8 cellular contexts compared by ENCODE assay signal in the genomic region with DNA sequence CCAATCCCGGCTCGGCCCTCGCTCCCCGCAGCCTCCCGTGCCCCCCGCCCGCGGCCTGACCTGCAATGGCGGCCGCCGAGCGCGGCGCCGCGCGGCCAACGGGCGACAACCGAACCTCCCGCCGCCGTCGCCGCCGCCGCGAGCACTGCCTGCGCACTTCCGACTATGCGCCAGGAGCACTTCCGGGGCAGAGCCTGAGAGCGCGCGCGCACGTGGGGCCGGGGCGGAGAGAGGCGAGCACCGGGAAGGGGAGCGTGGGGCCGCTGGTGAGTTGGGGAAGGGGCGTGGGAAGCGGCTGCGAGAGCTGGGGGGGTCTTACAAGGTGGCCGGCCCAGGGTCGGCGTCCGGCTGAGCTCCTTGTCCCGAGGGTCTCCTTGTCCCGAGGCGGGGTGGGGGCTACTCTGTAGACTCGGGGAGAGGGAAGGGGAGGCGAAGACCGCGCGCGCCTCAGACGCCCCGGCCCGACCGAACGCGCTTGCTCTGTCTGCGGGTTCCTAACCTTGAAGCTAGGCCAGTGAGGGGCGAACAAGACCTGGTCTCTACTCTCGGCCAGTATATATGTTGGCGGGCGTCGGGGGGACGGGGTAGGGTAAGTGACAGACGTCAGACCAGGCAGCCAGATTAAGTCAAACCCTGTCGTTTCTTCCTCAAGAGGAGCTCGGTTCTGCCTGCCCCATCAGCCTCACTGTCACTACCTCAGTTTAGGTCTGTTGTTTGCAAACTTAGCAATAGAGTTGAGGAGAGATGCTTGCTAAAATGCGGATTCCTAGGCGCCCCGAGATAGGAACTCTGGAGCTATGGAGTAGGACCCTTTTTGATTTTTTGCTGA. TPM values are rescaled to one million over a fixed set of nuclear protein-coding genes. Genes with fewer than 3 reads are reported as not detected.
DNase-seq lines count a peak whose midpoint lies in the region; ATAC-seq and TF ChIP-seq lines count a peak whose summit lies in the region.

A gene with protein sequence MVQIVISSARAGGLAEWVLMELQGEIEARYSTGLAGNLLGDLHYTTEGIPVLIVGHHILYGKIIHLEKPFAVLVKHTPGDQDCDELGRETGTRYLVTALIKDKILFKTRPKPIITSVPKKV (minus strand): TSS at position 165 of the 829 bp plus-strand sequence. CDS start 11,130 bp downstream, outside the sequence.
A gene (plus strand): TSS at position 226 of the 829 bp plus-strand sequence. CDS start 811 bp downstream, outside the sequence.

- peak in 1 of 2 donors; percentile 97 for TF ChIP-seq POLR2A in lower leg skin (IDR thresholded peaks at IDR 0.05)

- 1% methylated on average over 52 to 61 of the region's 78 CpGs for WGBS in lower leg skin, 2 donors

- peak; percentile 96 for DNase-seq in AG20443 (ENCODE audit: low spot score)
- DNase-seq in NCI-H748 (lab: John Stamatoyannopoulos, UW; ENCODE audit: unreplicated experiment): peak; percentile 80
- peak; percentile 82 to 86 for DNase-seq in activated CD4-positive, alpha-beta T cell treated with anti-CD3 and anti-CD28 coated beads, Interleukin-2, amount 50 U/mL, for 4 hours
- DNase-seq in dermis microvascular lymphatic vessel endothelial cell (ENCODE audit: low read depth in 2 of 2): peak; percentile 43 to 85
- peak; percentile 73 to 97 for DNase-seq in lower leg skin (ENCODE audit: low spot score in 2 of 2)
- peak; percentile 87 to 88 for DNase-seq in stimulated activated CD4-positive, alpha-beta T cell treated with anti-CD3 and anti-CD28 coated beads, Interleukin-4, amount 100 ng/mL, for 4 hours

- peak within 1 kb of the TSS; percentile 81 for H3K4me3 ChIP-seq in lower leg skin (ENCODE audit: low read depth, poor library complexity, severe bottlenecking)

- intact Hi-C loops in lower leg skin (cut with DNase I; ENCODE audit: low total_unique reads): no loop called here

- ATAC-seq in GM19023 (IDR thresholded peaks at IDR 0.05; ENCODE audit: unreplicated experiment) (peak; percentile 87), HG03196 (IDR thresholded peaks at IDR 0.05; ENCODE audit: unreplicated experiment) (peak; percentile 79)

- no peak for TF ChIP-seq CTCF in lower leg skin (IDR thresholded peaks at IDR 0.05)

RNA-seq across cellular contexts. Expression of the first gene that starts in this region (rescaled TPM):
- 60.8 and 85.3 TPM in 2 replicates for total RNA-seq in dermis microvascular lymphatic vessel endothelial cell
- 100 to 1,000 TPM in 1 of 4 donors, 10 to 100 TPM in 3; 77.8 to 124 (median 82.8) TPM for total RNA-seq in lower leg skin

RNA-seq across cellular contexts. Expression of the second gene that starts in this region (rescaled TPM):
- total RNA-seq in dermis microvascular lymphatic vessel endothelial cell (10.7 and 19.1 TPM in 2 replicates), lower leg skin (10 to 100 TPM; 13.3 to 22.0 (median 15.0) TPM)

Comparison
In these comparisons a context has a peak if more than half of its experiments do, and no peak if none do; other contexts are left out.
1. Peak in every context shown above with its lines: DNase-seq, ATAC-seq and H3K4me3 ChIP-seq.